8 cellular contexts compared by ENCODE assay signal in genomic region chr9:134390537-134390936, GRCh38.
A peak's percentile ranks its signal among the peaks of the same experiment; 100 is the strongest.
DNase-seq lines count a peak whose midpoint lies in the region; ATAC-seq and TF ChIP-seq lines count a peak whose summit lies in the region.

No MANE protein-coding gene starts in this region.

- peaks cover 2 to 3% (median 3%) of the 10 kb centered on the region in 3 donors for H3K27me3 Mint-ChIP-seq in CD14-positive monocyte (ENCODE audit: low read depth in 3 of 3)

- intact Hi-C loops in CD14-positive monocyte (cut with micrococcal nuclease), result no loop called here
- intact Hi-C loops in posterior cingulate gyrus (cut with DNase I), result no loop called here

- H3K36me3 Mint-ChIP-seq in CD14-positive monocyte, result peaks cover 32 to 77% of the 10 kb centered on the region in 2 donors

- no peaks in the 10 kb centered on the region for H3K36me3 ChIP-seq in iPS-15b (ENCODE audit: control insufficient read depth, insufficient read depth, low read length)

- no peak for TF ChIP-seq CTCF in CD14-positive monocyte (IDR thresholded peaks at IDR 0.05)

- H3K4me3 Mint-ChIP-seq in CD14-positive monocyte, result peak overlapping the region in 1 of 2 donors; percentile 51

- H3K4me3 ChIP-seq in iPS-15b (ENCODE audit: low read depth, low read length), result no peak overlapping the region

- DNase-seq in CD14-positive monocyte (ENCODE audit: low spot score) (no peak), posterior cingulate gyrus (no peak), NCI-H1694 treated with DMSO at 0.1 percent for 48 hours (lab: John Stamatoyannopoulos, UW) (no peak), occipital lobe (lab: John Stamatoyannopoulos, UW) (no peak), NCI-H69 (lab: John Stamatoyannopoulos, UW) (no peak)
- DNase-seq in activated CD4-positive, alpha-beta T cell treated with anti-CD3 and anti-CD28 coated beads for 24 hours (ENCODE audit: low read depth in 2 of 2), result peak; percentile 60 to 78

- peak overlapping the region; percentile 5 for H3K9ac ChIP-seq in iPS-15b (ENCODE audit: low read depth, low read length)

- peak overlapping the region in 5 of 7 donors; percentile 31 to 85 (median 79) for H3K27ac Mint-ChIP-seq in CD14-positive monocyte

- peak; percentile 26 for ATAC-seq in GM21786 (IDR thresholded peaks at IDR 0.05; ENCODE audit: unreplicated experiment)

- H3K4me1 Mint-ChIP-seq in CD14-positive monocyte, result peaks cover 89% of the 10 kb centered on the region

- H3K4me1 ChIP-seq in iPS-15b (ENCODE audit: control insufficient read depth, insufficient read depth, low read length), result no peaks in the 10 kb centered on the region

- no peaks in the 10 kb centered on the region for H3K9me3 ChIP-seq in iPS-15b (ENCODE audit: control insufficient read depth, insufficient read depth, low read length)

- peaks cover 0 to 3% (median 0%) of the 10 kb centered on the region in 7 donors for H3K9me3 Mint-ChIP-seq in CD14-positive monocyte

- no peaks in the 10 kb centered on the region for H3K27me3 ChIP-seq in iPS-15b (ENCODE audit: control insufficient read depth, insufficient read depth, low read length)

Comparison
In these comparisons a context has a peak if more than half of its experiments do, and no peak if none do; other contexts are left out.
1. DNase-seq: peak in activated CD4-positive, alpha-beta T cell treated with anti-CD3 and anti-CD28 coated beads for 24 hours (2 of 2); none in CD14-positive monocyte (single experiment), posterior cingulate gyrus (0 of 10), NCI-H1694 treated with DMSO at 0.1 percent for 48 hours (single experiment), occipital lobe (single experiment) and NCI-H69 (single experiment).